Comparison of ENCODE assay signal across 1 cellular context in the genomic region with DNA sequence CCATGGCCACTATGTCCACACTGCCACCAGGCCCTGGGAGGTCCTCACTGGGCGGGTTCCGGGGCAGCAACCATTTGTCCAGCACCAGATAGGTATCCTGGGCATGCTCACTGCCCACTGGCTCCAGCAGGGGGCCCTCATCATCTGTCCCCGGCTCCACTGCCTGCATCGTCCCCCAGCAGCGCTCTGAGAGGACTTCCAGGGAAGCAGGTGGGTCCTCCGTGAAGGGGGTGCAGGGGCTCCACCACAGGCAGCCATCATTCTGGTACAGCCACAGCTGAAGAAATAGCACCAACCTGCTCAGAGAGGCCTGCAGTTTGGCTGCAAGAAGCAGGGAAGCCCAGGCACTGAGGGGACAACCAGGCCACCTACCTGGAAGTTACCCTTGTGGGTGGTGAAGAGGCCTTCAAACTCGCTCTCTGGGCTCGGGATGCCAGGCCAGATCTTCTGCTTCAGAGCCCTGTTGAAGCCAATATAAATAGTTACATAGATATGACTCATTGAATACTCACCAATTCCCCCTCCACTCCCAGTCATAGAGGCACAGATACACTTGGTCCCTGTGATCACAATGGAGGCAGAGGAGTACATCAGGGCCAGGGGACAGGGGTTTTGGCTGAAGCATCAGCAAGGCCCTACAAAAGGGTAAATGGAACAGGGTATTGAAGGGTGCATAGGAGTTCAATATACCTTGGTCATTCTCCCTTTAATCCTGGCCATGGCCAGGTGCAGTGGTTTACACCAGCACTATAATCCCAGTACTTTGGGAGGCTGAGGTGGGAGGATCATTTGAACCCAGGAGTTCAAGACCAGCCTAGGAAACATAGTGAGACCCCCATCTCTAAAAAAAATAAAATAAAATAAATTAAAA.
TF ChIP-seq lines count a peak whose summit lies in the region.

No MANE protein-coding gene starts in this region.

TF ChIP-seq in IMR-90, 13 proteins besides CTCF, POLR2A, EP300 and RAD21 (continued from another document):
- TF ChIP-seq, protein P1, sequence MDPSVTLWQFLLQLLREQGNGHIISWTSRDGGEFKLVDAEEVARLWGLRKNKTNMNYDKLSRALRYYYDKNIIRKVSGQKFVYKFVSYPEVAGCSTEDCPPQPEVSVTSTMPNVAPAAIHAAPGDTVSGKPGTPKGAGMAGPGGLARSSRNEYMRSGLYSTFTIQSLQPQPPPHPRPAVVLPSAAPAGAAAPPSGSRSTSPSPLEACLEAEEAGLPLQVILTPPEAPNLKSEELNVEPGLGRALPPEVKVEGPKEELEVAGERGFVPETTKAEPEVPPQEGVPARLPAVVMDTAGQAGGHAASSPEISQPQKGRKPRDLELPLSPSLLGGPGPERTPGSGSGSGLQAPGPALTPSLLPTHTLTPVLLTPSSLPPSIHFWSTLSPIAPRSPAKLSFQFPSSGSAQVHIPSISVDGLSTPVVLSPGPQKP (IDR thresholded peaks at IDR 0.05; ENCODE audit: borderline replicate concordance, low read depth, low read length): no peak
- no peak for TF ChIP-seq CHD1 (IDR thresholded peaks at IDR 0.05; ENCODE audit: low read depth, low read length)
- TF ChIP-seq RCOR1 (IDR thresholded peaks at IDR 0.05; ENCODE audit: insufficient replicate concordance, low read length): no peak
- no peak for TF ChIP-seq MAFK (IDR thresholded peaks at IDR 0.05; ENCODE audit: low read depth, low read length)
- TF ChIP-seq NFE2L2 (IDR thresholded peaks at IDR 0.05; ENCODE audit: low read depth, low read length): no peak
- TF ChIP-seq, protein P2, sequence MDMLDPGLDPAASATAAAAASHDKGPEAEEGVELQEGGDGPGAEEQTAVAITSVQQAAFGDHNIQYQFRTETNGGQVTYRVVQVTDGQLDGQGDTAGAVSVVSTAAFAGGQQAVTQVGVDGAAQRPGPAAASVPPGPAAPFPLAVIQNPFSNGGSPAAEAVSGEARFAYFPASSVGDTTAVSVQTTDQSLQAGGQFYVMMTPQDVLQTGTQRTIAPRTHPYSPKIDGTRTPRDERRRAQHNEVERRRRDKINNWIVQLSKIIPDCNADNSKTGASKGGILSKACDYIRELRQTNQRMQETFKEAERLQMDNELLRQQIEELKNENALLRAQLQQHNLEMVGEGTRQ (IDR thresholded peaks at IDR 0.05; ENCODE audit: low read depth, low read length): no peak
- no peak for TF ChIP-seq MXI1 (IDR thresholded peaks at IDR 0.05; ENCODE audit: borderline replicate concordance, low read depth, low read length)
- 0 out of 2 replicates have a peak, but pooled peaks have one; percentile 14 for TF ChIP-seq SMC3 (IDR thresholded peaks at IDR 0.05; ENCODE audit: low read depth, low read length)
- no peak for TF ChIP-seq BHLHE40 (IDR thresholded peaks at IDR 0.05; ENCODE audit: low read depth, low read length)
